ENCODE assay signal across 21 cellular contexts in the genomic region with DNA sequence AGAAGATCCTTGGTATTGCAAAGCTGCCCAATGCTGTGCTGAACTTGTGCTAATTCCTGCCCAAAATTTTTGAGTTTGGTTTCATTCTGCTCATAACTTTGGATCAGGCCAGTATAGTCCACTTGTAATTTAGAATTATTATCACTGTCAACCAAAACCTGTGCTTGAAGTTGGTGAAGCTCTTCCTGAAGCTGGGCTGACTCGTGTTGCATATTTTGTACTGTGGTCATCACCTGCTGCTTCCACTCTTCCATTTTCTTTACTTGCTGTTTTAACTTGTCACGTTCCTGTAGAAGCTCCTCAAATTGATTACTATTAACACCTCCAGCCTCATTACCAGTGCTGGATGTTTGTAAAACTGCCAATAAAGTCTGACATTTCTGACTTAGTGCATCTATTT. TPM values are rescaled to one million over a fixed set of nuclear protein-coding genes. Genes with fewer than 3 reads are reported as not detected.
DNase-seq lines count a peak whose midpoint lies in the region; ATAC-seq and TF ChIP-seq lines count a peak whose summit lies in the region.
"Had no signal": no experiment of that assay in that cellular context is flagged by ENCODE, and none has a peak within 500 bp of the region (broad histone marks: within the 10 kb centered on the region; RNA-seq: fewer than 3 reads in every experiment).

No MANE protein-coding gene starts in this region.

- H2AFZ ChIP-seq in mammary epithelial cell (ENCODE audit: low read depth, low read length): no peak overlapping the region

- in situ Hi-C loops in mammary epithelial cell (cut with MboI; ENCODE audit: low sequenced_read_pairs in 2 of 2): no loop called here

- WGBS in mammary epithelial cell (ENCODE audit: low coverage, missing lambda C conversion rate): 67% methylated on average over 2 of the region's 2 CpGs
- 95% methylated on average over 2 of the region's 2 CpGs for WGBS in right cardiac atrium

- intact Hi-C loops in mammary epithelial cell (cut with micrococcal nuclease): no loop called here
- intact Hi-C loops in MCF 10A (cut with micrococcal nuclease): no loop called here
- intact Hi-C loops in right cardiac atrium (cut with DNase I): no loop called here

- no peaks in the 10 kb centered on the region for H3K9me3 ChIP-seq in mammary epithelial cell (replicated peaks; ENCODE audit: insufficient read depth, low read length)
- no peaks in the 10 kb centered on the region for H3K9me3 ChIP-seq in right cardiac atrium (ENCODE audit: control insufficient read depth, low read length)
- H3K9me3 ChIP-seq: SJSA1 had no signal

- CTCF ChIA-PET in mammary epithelial cell (lab: Charles Lee; ENCODE audit: low non-redundant PET): interaction anchor here (0.6 kb wide), 1 partner anchor 102 kb away, joined by 4 read pairs; a partner anchor contains a TSS
- CTCF ChIA-PET in MCF 10A (lab: Yijun Ruan, JAX): no interaction called here

- no peak for ATAC-seq in stimulated activated effector memory CD8-positive, alpha-beta T cell treated with anti-CD3 and anti-CD28 coated beads, Interleukin-12 subunit alpha, Interleukin-12 subunit beta, amount 100 ng/mL, for 72 hours
- ATAC-seq in right cardiac atrium (no peak), GM18502 (IDR thresholded peaks at IDR 0.05; ENCODE audit: poor library complexity, unreplicated experiment) (no peak), HG02571 (IDR thresholded peaks at IDR 0.05; ENCODE audit: unreplicated experiment) (no peak)
- ATAC-seq: GM12878, HCT116 had no signal

- no peak overlapping the region for H3K4me2 ChIP-seq in mammary epithelial cell (ENCODE audit: insufficient read depth, low read depth, low read length)

- peaks cover 11% of the 10 kb centered on the region for H3K4me1 Mint-ChIP-seq in MCF 10A (ENCODE audit: insufficient read depth, unreplicated experiment)
- peaks cover 6% of the 10 kb centered on the region for H3K4me1 Mint-ChIP-seq in stimulated activated effector memory CD8-positive, alpha-beta T cell treated with anti-CD3 and anti-CD28 coated beads, Interleukin-12 subunit alpha, Interleukin-12 subunit beta, amount 100 ng/mL, for 72 hours

- no peak overlapping the region for H3K4me3 ChIP-seq in mammary epithelial cell (replicated peaks in 1 of 3; ENCODE audit: insufficient read depth in 1 of 3, low read depth in 2 of 3, low read length in 3 of 3)
- no peak overlapping the region for H3K4me3 ChIP-seq in epithelial cell of esophagus (ENCODE audit: low read length)
- no peak overlapping the region for H3K4me3 ChIP-seq in right cardiac atrium (ENCODE audit: low read length)
- H3K4me3 ChIP-seq: GM12878, SJSA1 had no signal

- dilution Hi-C loops in mammary epithelial cell (cut with HindIII; ENCODE audit: low sequenced_read_pairs): no loop called here

- no peaks in the 10 kb centered on the region for H3K27me3 Mint-ChIP-seq in MCF 10A (ENCODE audit: insufficient read depth, unreplicated experiment)
- H3K27me3 Mint-ChIP-seq: CD8-positive, alpha-beta memory T cell had no signal

- no peak overlapping the region for H3K4me3 Mint-ChIP-seq in MCF 10A (ENCODE audit: unreplicated experiment)
- H3K4me3 Mint-ChIP-seq in stimulated activated effector memory CD8-positive, alpha-beta T cell treated with anti-CD3 and anti-CD28 coated beads, Interleukin-12 subunit alpha, Interleukin-12 subunit beta, amount 100 ng/mL, for 72 hours: no peak overlapping the region

- no peak overlapping the region for H3K27ac ChIP-seq in mammary epithelial cell (ENCODE audit: insufficient read depth, low read depth, low read length)
- no peak overlapping the region for H3K27ac ChIP-seq in right cardiac atrium (ENCODE audit: low read length)
- H3K27ac ChIP-seq: RWPE1, SJSA1 had no signal

- H3K36me3 ChIP-seq in mammary epithelial cell (ENCODE audit: insufficient read depth, low read length): peaks cover 13% of the 10 kb centered on the region

- H3K4me1 ChIP-seq in mammary epithelial cell (ENCODE audit: insufficient read depth, low read length): no peaks in the 10 kb centered on the region
- H3K4me1 ChIP-seq in right cardiac atrium (ENCODE audit: control insufficient read depth, insufficient read depth, low read length): no peaks in the 10 kb centered on the region
- H3K4me1 ChIP-seq: SJSA1 had no signal

- BruUV-seq in mammary epithelial cell (replicated peaks; lab: Mats Ljungman, UMichigan) (no TSS peak), MCF 10A (replicated peaks; lab: Mats Ljungman, UMichigan) (no TSS peak)

- POLR2A ChIA-PET in MCF 10A (lab: Yijun Ruan, JAX): interaction anchor here (0.6 to 1.6 kb wide), 3 partner anchors 9 to 721 kb away, joined by 3 to 4 read pairs (median 3); no protein-coding TSS in a partner anchor

- no peak overlapping the region for H3K9ac ChIP-seq in mammary epithelial cell (ENCODE audit: insufficient read depth, low read length)

- TF ChIP-seq CTCF in mammary epithelial cell (conservative IDR thresholded peaks at IDR 0.05 in 1 of 2, IDR thresholded peaks at IDR 0.05 in 1 of 2; ENCODE audit: extremely low read depth in 1 of 2, insufficient read depth in 1 of 2, low read depth in 1 of 2, low read length in 2 of 2) (no peak), MCF 10A (IDR thresholded peaks at IDR 0.05; ENCODE audit: unreplicated experiment) (no peak), epithelial cell of esophagus (IDR thresholded peaks at IDR 0.05; ENCODE audit: insufficient read depth, low read depth, low read length, missing control alignments) (no peak)

- no peaks in the 10 kb centered on the region for H3K9me3 Mint-ChIP-seq in MCF 10A (ENCODE audit: unreplicated experiment)
- H3K9me3 Mint-ChIP-seq in stimulated activated effector memory CD8-positive, alpha-beta T cell treated with anti-CD3 and anti-CD28 coated beads, Interleukin-12 subunit alpha, Interleukin-12 subunit beta, amount 100 ng/mL, for 72 hours: no peaks in the 10 kb centered on the region
- H3K9me3 Mint-ChIP-seq: CD8-positive, alpha-beta memory T cell had no signal

- no peaks in the 10 kb centered on the region for H3K79me2 ChIP-seq in mammary epithelial cell (ENCODE audit: insufficient read depth, low read length)

- DNase-seq in mammary epithelial cell: peak; percentile 8
- no peak for DNase-seq in MCF 10A (ENCODE audit: unreplicated experiment)
- DNase-seq in M059J (ENCODE audit: low read depth): peak; percentile 1
- peak; percentile 43 for DNase-seq in epithelial cell of esophagus (ENCODE audit: low read depth)
- no peak for DNase-seq in stimulated activated effector memory CD8-positive, alpha-beta T cell treated with anti-CD3 and anti-CD28 coated beads, Interleukin-12 subunit alpha, Interleukin-12 subunit beta, amount 100 ng/mL, for 72 hours (ENCODE audit: low spot score in 2 of 2)
- no peak for DNase-seq in right cardiac atrium
- DNase-seq: CD8-positive, alpha-beta memory T cell; DMS 273 treated with DMSO at 0.1 percent for 48 hours; NCI-H146; NCI-H2081 treated with DMSO at 0.1 percent for 48 hours; NCI-H2227 treated with DMSO at 0.1 percent for 48 hours; NCI-H69; NK-92 treated with Interleukin-12 subunit alpha and Interleukin-12 subunit beta, amount 100 ng/mL, for 24 hours; OCI-M1 had no signal

- no peaks in the 10 kb centered on the region for H3K27me3 ChIP-seq in mammary epithelial cell (ENCODE audit: insufficient read depth, low read length)
- no peaks in the 10 kb centered on the region for H3K27me3 ChIP-seq in right cardiac atrium (ENCODE audit: control insufficient read depth, insufficient read depth)
- H3K27me3 ChIP-seq: SJSA1 had no signal

- H3K27ac Mint-ChIP-seq in MCF 10A (ENCODE audit: low read depth, unreplicated experiment): no peak overlapping the region
- H3K27ac Mint-ChIP-seq in stimulated activated effector memory CD8-positive, alpha-beta T cell treated with anti-CD3 and anti-CD28 coated beads, Interleukin-12 subunit alpha, Interleukin-12 subunit beta, amount 100 ng/mL, for 72 hours: peak overlapping the region; percentile 20

- no peaks in the 10 kb centered on the region for H4K20me1 ChIP-seq in mammary epithelial cell (ENCODE audit: insufficient read depth, low read length)

- peaks cover 62% of the 10 kb centered on the region for H3K36me3 Mint-ChIP-seq in MCF 10A (ENCODE audit: insufficient read depth, unreplicated experiment)
- peaks cover 88% of the 10 kb centered on the region for H3K36me3 Mint-ChIP-seq in stimulated activated effector memory CD8-positive, alpha-beta T cell treated with anti-CD3 and anti-CD28 coated beads, Interleukin-12 subunit alpha, Interleukin-12 subunit beta, amount 100 ng/mL, for 72 hours

RNA-seq across cellular contexts. Expression of a gene that starts 35.8 kb away (rescaled TPM):
- total RNA-seq in mammary epithelial cell (10 to 100 TPM; 38.8 to 46.9 TPM), MCF 10A (2022) (65.8 and 73.6 TPM in 2 replicates), right cardiac atrium (10 to 100 TPM; 48.3 to 61.1 (median 55.5) TPM)
- polyA plus RNA-seq in mammary epithelial cell (13.5 TPM), right cardiac atrium (6.9 TPM)
- polyA minus RNA-seq in mammary epithelial cell: 25.2 TPM
- 6.8 and 9.6 TPM in 2 replicates for total RNA-seq in M059J (2014; rRNA removed; shearing (Covaris generic))

RNA-seq across cellular contexts. Expression of a gene that starts 56.6 kb away (rescaled TPM):
- total RNA-seq in mammary epithelial cell (1 to 10 TPM; 1.1 to 5.7 TPM), MCF 10A (2022) (4.3 and 14.8 TPM in 2 replicates), right cardiac atrium (100 to 1,000 TPM in 3 of 4 donors, 10 to 100 TPM in 1; 99.7 to 173 (median 152) TPM)
- polyA plus RNA-seq in mammary epithelial cell (0.27 TPM), right cardiac atrium (122 TPM)
- not detected for polyA minus RNA-seq in mammary epithelial cell
- not detected in 2 replicates for total RNA-seq in M059J (2014; rRNA removed; shearing (Covaris generic))
- total RNA-seq: HT-29 had no signal

Comparison
In these comparisons a context has a peak if more than half of its experiments do, and no peak if none do; other contexts are left out.
1. DNase-seq: peak in mammary epithelial cell (single experiment), M059J (single experiment) and epithelial cell of esophagus (single experiment); none in MCF 10A (single experiment), stimulated activated effector memory CD8-positive, alpha-beta T cell treated with anti-CD3 and anti-CD28 coated beads, Interleukin-12 subunit alpha, Interleukin-12 subunit beta, amount 100 ng/mL, for 72 hours (0 of 2) and right cardiac atrium (0 of 3).